8 cellular contexts compared by ENCODE assay signal in genomic region chr2:168373468-168373867, GRCh38.
"Had no signal": no experiment of that assay in that cellular context is flagged by ENCODE, and none has a peak within 500 bp of the region (broad histone marks: within the 10 kb centered on the region; RNA-seq: fewer than 3 reads in every experiment).

No MANE protein-coding gene starts in this region.

- FAIRE-seq: G401.6, GM12878, GM12891, GM12892, GM18507, GM19239 had no signal

- DNase-seq: GDM1, GF-D8 had no signal

- ATAC-seq: GM12878 had no signal

- H3K4me3 ChIP-seq: GM12878 had no signal
